ENCODE assay signal across 8 cellular contexts in the genomic region with DNA sequence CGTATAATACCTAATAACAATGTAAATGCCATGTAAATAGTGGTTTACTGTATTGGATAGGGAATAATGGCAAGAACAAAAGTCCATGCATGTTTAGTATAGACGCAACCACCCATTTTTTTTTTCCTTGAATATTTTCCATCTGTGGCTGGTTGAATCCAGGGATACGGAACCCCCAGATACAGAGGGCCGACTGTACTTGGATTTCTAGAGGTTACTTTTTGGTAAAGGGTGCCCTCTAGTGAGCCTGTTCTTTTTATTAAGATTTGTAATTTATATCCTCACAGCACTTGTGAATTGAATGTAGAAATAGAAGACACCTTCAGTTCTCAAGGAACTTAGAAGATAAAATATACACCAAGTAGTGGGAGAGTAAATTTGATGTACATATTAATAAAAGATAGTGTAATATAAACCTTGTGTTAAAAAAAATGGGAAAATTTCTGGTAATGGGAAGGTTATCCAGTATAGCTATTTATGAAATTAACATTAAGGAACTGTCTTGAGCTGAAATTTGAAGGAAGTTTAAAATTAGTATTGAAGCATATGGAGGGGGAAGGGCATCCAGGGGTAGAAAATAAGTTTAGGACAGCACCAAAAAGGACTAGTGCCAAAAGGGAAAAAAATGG. TPM values are rescaled to one million over a fixed set of nuclear protein-coding genes. Genes with fewer than 3 reads are reported as not detected.
DNase-seq lines count a peak whose midpoint lies in the region; ATAC-seq and TF ChIP-seq lines count a peak whose summit lies in the region.

No MANE protein-coding gene starts in this region.

- no peaks in the 10 kb centered on the region for H3K27me3 ChIP-seq in body of pancreas
- no peaks in the 10 kb centered on the region for H3K27me3 ChIP-seq in vagina

- H3K27me3 Mint-ChIP-seq in activated CD4-positive, alpha-beta memory T cell treated with anti-CD3 and anti-CD28 coated beads, Interleukin-2, amount 10 ng/mL, durations not matched to agents 7 days and 5 days = no peaks in the 10 kb centered on the region

- H3K9me3 Mint-ChIP-seq in activated CD4-positive, alpha-beta memory T cell treated with anti-CD3 and anti-CD28 coated beads, Interleukin-2, amount 10 ng/mL, durations not matched to agents 7 days and 5 days = no peaks in the 10 kb centered on the region

- no peak overlapping the region for H3K27ac Mint-ChIP-seq in activated CD4-positive, alpha-beta memory T cell treated with anti-CD3 and anti-CD28 coated beads, Interleukin-2, amount 10 ng/mL, durations not matched to agents 7 days and 5 days

- TF ChIP-seq CTCF in GM12873 (IDR thresholded peaks at IDR 0.05; ENCODE audit: insufficient read depth, low read depth, low read length, missing control alignments) (peak; percentile 45), body of pancreas (IDR thresholded peaks at IDR 0.05) (peak in 6 of 7 experiments; percentile 37 to 58 (median 48)), vagina (IDR thresholded peaks at IDR 0.05) (peak in 2 of 3 experiments; percentile 6 to 12)

- CTCF ChIA-PET in activated CD4-positive, alpha-beta memory T cell treated with anti-CD3 and anti-CD28 coated beads, Interleukin-2, amount 10 ng/mL, durations not matched to agents 7 days and 5 days (lab: Charles Lee) = interaction anchor here (1.0 to 1.6 kb wide), 4 partner anchors 32 to 363 kb away, joined by 3 to 12 read pairs (median 5); a partner anchor contains a TSS

- H3K36me3 ChIP-seq in body of pancreas (replicated peaks in 1 of 2; ENCODE audit: insufficient read depth in 1 of 2, low read depth in 2 of 2) (no peaks in the 10 kb centered on the region), vagina (no peaks in the 10 kb centered on the region)

- no peaks in the 10 kb centered on the region for H3K36me3 Mint-ChIP-seq in activated CD4-positive, alpha-beta memory T cell treated with anti-CD3 and anti-CD28 coated beads, Interleukin-2, amount 10 ng/mL, durations not matched to agents 7 days and 5 days (ENCODE audit: low read depth)

- H3K9me3 ChIP-seq in body of pancreas (no peaks in the 10 kb centered on the region), vagina (no peaks in the 10 kb centered on the region)

- peak; percentile 66 for DNase-seq in ACHN
- peak; percentile 7 for DNase-seq in NCI-H446 treated with DMSO at 0.1 percent for 48 hours (lab: John Stamatoyannopoulos, UW)
- peak in 1 of 4 donors; percentile 30 for DNase-seq in body of pancreas
- peak; percentile 49 for DNase-seq in kidney tubule cell (ENCODE audit: low spot score)
- DNase-seq in vagina (ENCODE audit: extremely low spot score in 2 of 2) = no peak
- no peak for DNase-seq in activated CD4-positive, alpha-beta memory T cell treated with anti-CD3 and anti-CD28 coated beads, Interleukin-2, amount 10 ng/mL, durations not matched to agents 7 days and 5 days

- no peak overlapping the region for H3K4me3 Mint-ChIP-seq in activated CD4-positive, alpha-beta memory T cell treated with anti-CD3 and anti-CD28 coated beads, Interleukin-2, amount 10 ng/mL, durations not matched to agents 7 days and 5 days

- intact Hi-C loops in body of pancreas (cut with DNase I) (no loop called here), vagina (cut with DNase I) (no loop called here)

- WGBS in body of pancreas, 2 donors = 23 to 32% methylated on average over 4 of the region's 4 CpGs

- peaks cover 11% of the 10 kb centered on the region for H3K4me1 Mint-ChIP-seq in activated CD4-positive, alpha-beta memory T cell treated with anti-CD3 and anti-CD28 coated beads, Interleukin-2, amount 10 ng/mL, durations not matched to agents 7 days and 5 days

- H3K4me1 ChIP-seq in body of pancreas (peaks cover 13% of the 10 kb centered on the region), vagina (no peaks in the 10 kb centered on the region)

- POLR2A ChIA-PET in activated CD4-positive, alpha-beta memory T cell treated with anti-CD3 and anti-CD28 coated beads, Interleukin-2, amount 10 ng/mL, durations not matched to agents 7 days and 5 days (lab: Charles Lee) = no interaction called here

- no peak overlapping the region for H3K4me3 ChIP-seq in body of pancreas
- no peak overlapping the region for H3K4me3 ChIP-seq in vagina

- in situ Hi-C loops in ACHN (cut with HindIII; ENCODE audit: low pct_ligation_motif_present, low pct_unique_long_range_greater_than_20kb, low sequenced_read_pairs) = no loop called here

- H3K27ac ChIP-seq in body of pancreas = no peak overlapping the region
- H3K27ac ChIP-seq in vagina = no peak overlapping the region

- TF ChIP-seq POLR2A in body of pancreas (IDR thresholded peaks at IDR 0.05) (no peak), vagina (IDR thresholded peaks at IDR 0.05) (no peak)

- ATAC-seq in body of pancreas = peak; percentile 50
- no peak for ATAC-seq in HG03196 (IDR thresholded peaks at IDR 0.05; ENCODE audit: unreplicated experiment)

RNA-seq across cellular contexts. Expression of a gene that starts 32.0 kb away (rescaled TPM):
- 10 to 100 TPM; 13.2 to 70.8 TPM for total RNA-seq in body of pancreas
- total RNA-seq in vagina = 9.3 TPM
- total RNA-seq in activated CD4-positive, alpha-beta memory T cell treated with anti-CD3 and anti-CD28 coated beads, Interleukin-2, amount 10 ng/mL, durations not matched to agents 7 days and 5 days = 1 to 10 TPM; 9.4 to 9.9 TPM

Comparison
In these comparisons a context has a peak if more than half of its experiments do, and no peak if none do; other contexts are left out.
1. DNase-seq: peak in ACHN (single experiment), NCI-H446 treated with DMSO at 0.1 percent for 48 hours (single experiment) and kidney tubule cell (single experiment); none in vagina (0 of 2) and activated CD4-positive, alpha-beta memory T cell treated with anti-CD3 and anti-CD28 coated beads, Interleukin-2, amount 10 ng/mL, durations not matched to agents 7 days and 5 days (single experiment).
2. Peak in every context shown above with its lines, with median percentiles within 50 percentile points of each other: CTCF ChIP-seq.